16 cellular contexts compared by ENCODE assay signal in the genomic region with DNA sequence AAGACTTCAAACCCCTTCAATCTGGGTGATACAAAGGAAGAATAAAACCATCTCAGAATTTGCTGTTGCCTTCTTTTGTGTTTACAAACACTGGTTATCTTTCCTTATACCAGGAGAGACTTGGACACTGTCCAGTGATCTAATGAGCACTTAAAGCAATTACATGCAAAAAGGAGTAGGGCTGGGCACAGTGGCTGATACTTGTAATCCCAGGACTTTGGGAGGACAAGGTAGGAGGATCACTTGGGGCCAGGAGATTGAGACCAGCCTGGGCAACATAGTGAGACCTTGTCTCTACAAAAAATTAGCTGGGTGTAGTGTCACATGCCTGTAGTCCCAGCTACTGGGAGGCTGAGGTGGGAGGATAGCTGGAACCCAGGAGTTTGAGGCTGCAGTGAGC.
A peak's percentile ranks its signal among the peaks of the same experiment; 100 is the strongest.
DNase-seq lines count a peak whose midpoint lies in the region; ATAC-seq and TF ChIP-seq lines count a peak whose summit lies in the region.
"Had no signal": no experiment of that assay in that cellular context is flagged by ENCODE, and none has a peak within 500 bp of the region (broad histone marks: within the 10 kb centered on the region; RNA-seq: fewer than 3 reads in every experiment).

No MANE protein-coding gene starts in this region.

- no peak overlapping the region for H3K4me3 Mint-ChIP-seq in neural crest cell
- H3K4me3 Mint-ChIP-seq: CD4-positive, CD25-positive, alpha-beta regulatory T cell; H9 had no signal

- H3K27me3 Mint-ChIP-seq in neural crest cell (ENCODE audit: low read depth), result no peaks in the 10 kb centered on the region

- H3K4me1 Mint-ChIP-seq in neural crest cell, result peaks cover 9% of the 10 kb centered on the region

- H3K36me3 ChIP-seq in WERI-Rb-1, result no peaks in the 10 kb centered on the region
- H3K36me3 ChIP-seq: BLaER1 treated with 17β-estradiol and CSF1 and Interleukin-3, amounts not matched to agents 10 nM and 100 nM had no signal

- TF ChIP-seq CTCF in WERI-Rb-1 (IDR thresholded peaks at IDR 0.05; ENCODE audit: low read depth, low read length) (no peak), neural crest cell (conservative IDR thresholded peaks at IDR 0.05) (no peak)

- no peaks in the 10 kb centered on the region for H3K9me3 ChIP-seq in WERI-Rb-1 (ENCODE audit: severe bottlenecking)

- no peak for ATAC-seq in GM21529 (IDR thresholded peaks at IDR 0.05; ENCODE audit: unreplicated experiment)

- no peaks in the 10 kb centered on the region for H3K27me3 ChIP-seq in WERI-Rb-1 (ENCODE audit: insufficient read depth, low read depth, severe bottlenecking)
- H3K27me3 ChIP-seq: BLaER1 treated with 17β-estradiol and CSF1 and Interleukin-3, amounts not matched to agents 10 nM and 100 nM had no signal

- peak overlapping the region; percentile 75 for H3K27ac Mint-ChIP-seq in neural crest cell (ENCODE audit: unreplicated experiment)
- H3K27ac Mint-ChIP-seq: CD4-positive, CD25-positive, alpha-beta regulatory T cell; H9 had no signal

- H3K36me3 Mint-ChIP-seq in neural crest cell (ENCODE audit: low read depth), result no peaks in the 10 kb centered on the region
- H3K36me3 Mint-ChIP-seq: CD4-positive, CD25-positive, alpha-beta regulatory T cell had no signal

- no peaks in the 10 kb centered on the region for H3K9me3 Mint-ChIP-seq in neural crest cell
- H3K9me3 Mint-ChIP-seq: CD4-positive, CD25-positive, alpha-beta regulatory T cell; H9 had no signal

- no peak overlapping the region; the same call in 1 of the 2 replicates for H3K4me3 ChIP-seq in WERI-Rb-1 (ENCODE audit: low read depth, low read length)
- H3K4me3 ChIP-seq: BLaER1 treated with 17β-estradiol and CSF1 and Interleukin-3, amounts not matched to agents 10 nM and 100 nM had no signal

- DNase-seq in NCI-H2029 (lab: John Stamatoyannopoulos, UW) (peak; percentile 28), NCI-H2029 treated with DMSO at 0.1 percent for 48 hours (lab: John Stamatoyannopoulos, UW) (no peak), DMS79 treated with DMSO at 0.1 percent for 48 hours (lab: John Stamatoyannopoulos, UW) (peak; percentile 45), WERI-Rb-1 (peak; percentile 68), neural crest cell (ENCODE audit: low read depth, low spot score) (no peak), NOMO-1 treated with DMSO at 0.1 percent for 48 hours (lab: John Stamatoyannopoulos, UW; ENCODE audit: unreplicated experiment) (no peak), SW480 (ENCODE audit: low spot score) (no peak)
- DNase-seq: ACHN; Calu3; CD4-positive, CD25-positive, alpha-beta regulatory T cell; DMS 273 treated with DMSO at 0.1 percent for 48 hours; EL; GOT3; H9 had no signal

- no peak overlapping the region for H3K27ac ChIP-seq in WERI-Rb-1
- H3K27ac ChIP-seq: BLaER1 treated with 17β-estradiol and CSF1 and Interleukin-3, amounts not matched to agents 10 nM and 100 nM had no signal

Comparison
In these comparisons a context has a peak if more than half of its experiments do, and no peak if none do; other contexts are left out.
1. DNase-seq: peak in NCI-H2029 (single experiment), DMS79 treated with DMSO at 0.1 percent for 48 hours (single experiment) and WERI-Rb-1 (single experiment); none in NCI-H2029 treated with DMSO at 0.1 percent for 48 hours (single experiment), neural crest cell (single experiment), NOMO-1 treated with DMSO at 0.1 percent for 48 hours (single experiment) and SW480 (single experiment).